In the genomic region with DNA sequence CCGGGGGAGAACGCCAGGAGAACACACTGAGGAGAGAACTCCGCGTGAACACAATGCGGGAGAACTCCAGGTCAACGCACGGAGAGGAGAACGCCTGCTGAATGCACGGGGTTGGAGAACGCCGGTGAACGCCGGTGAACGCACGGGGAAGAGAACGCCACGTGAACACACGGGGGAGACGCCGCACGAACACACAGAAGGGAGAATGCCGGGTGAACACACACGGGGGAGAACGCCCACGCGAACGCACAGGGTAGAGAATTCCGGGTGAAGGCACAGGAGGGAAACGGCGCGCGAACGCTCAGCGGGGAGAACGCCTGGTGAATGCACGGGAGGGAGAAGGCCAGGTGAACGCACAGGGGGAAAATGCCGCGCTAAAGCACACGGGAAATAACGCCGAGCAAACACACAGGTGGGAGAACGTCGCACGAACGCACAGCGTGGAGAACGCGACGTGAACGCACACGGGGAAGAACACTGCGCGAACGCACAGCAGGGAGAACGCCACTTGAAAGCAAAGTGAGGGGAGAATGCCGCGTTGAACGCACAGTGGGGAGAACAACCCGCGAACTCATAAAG, we compare ENCODE assay signal across 2 cellular contexts.
TF ChIP-seq lines count a peak whose summit lies in the region.

No MANE protein-coding gene starts in this region.

TF ChIP-seq in GM12891, 5 proteins besides CTCF, POLR2A, EP300 and RAD21:
- TF ChIP-seq POLR2AphosphoS5 (IDR thresholded peaks at IDR 0.05; ENCODE audit: low read depth, low read length) (no peak), SPI1 (IDR thresholded peaks at IDR 0.05; ENCODE audit: low read depth, low read length) (no peak), POU2F2 (IDR thresholded peaks at IDR 0.05; ENCODE audit: low read depth, low read length) (no peak), PAX5 (IDR thresholded peaks at IDR 0.05; ENCODE audit: insufficient read depth, low read length, severe bottlenecking) (no peak), TAF1 (IDR thresholded peaks at IDR 0.05; ENCODE audit: low read depth, low read length) (no peak)

TF ChIP-seq in GM12878, 131 proteins besides CTCF, POLR2A, EP300 and RAD21:
- no peak for TF ChIP-seq SP1 (IDR thresholded peaks at IDR 0.05; ENCODE audit: low read depth, low read length)
- peak; percentile 29; the same call in 1 of the 2 replicates for TF ChIP-seq TCF3 (IDR thresholded peaks at IDR 0.05; ENCODE audit: borderline replicate concordance, insufficient read depth, low read depth, low read length)
TF ChIP-seq in GM12878: peak in this region for 1.
